Comparison of ENCODE assay signal across 24 cellular contexts in genomic region chr7:154986200-154986599, GRCh38.
"Had no signal": no experiment of that assay in that cellular context is flagged by ENCODE, and none has a peak within 500 bp of the region (broad histone marks: within the 10 kb centered on the region; RNA-seq: fewer than 3 reads in every experiment).

No MANE protein-coding gene starts in this region.

- H3K36me3 ChIP-seq: colonic mucosa, gastrocnemius medialis, ovary had no signal

- H3K27me3 ChIP-seq: colonic mucosa, gastrocnemius medialis, ovary, transverse colon, vagina had no signal

- H3K27ac ChIP-seq: colonic mucosa, epithelial cell of prostate, gastrocnemius medialis, ovary, skin epidermis, thoracic aorta, transverse colon, vagina had no signal

- DNase-seq: colonic mucosa; effector CD8-positive, alpha-beta T cell; endodermal cell; foreskin fibroblast; gastrocnemius medialis; head of caudate nucleus; natural killer cell; occipital lobe; ovary; posterior cingulate gyrus; stimulated activated CD4-positive, alpha-beta T cell treated with anti-CD3 and anti-CD28 coated beads, Interleukin-15, amount 100 ng/mL, for 24 hours; stimulated activated CD4-positive, alpha-beta T cell treated with anti-CD3 and anti-CD28 coated beads, Interleukin-2, amount 100 ng/mL, for 48 hours; stimulated activated naive B cell treated with anti-CD40 and anti-IgM and Interleukin-4, amounts not matched to agents 10 μg/mL and 1 μg/mL and 100 μg/mL, for 72 hours; transverse colon had no signal

- H3K4me3 Mint-ChIP-seq: dendritic cell treated with granulocyte-macrophage colony-stimulating factor and Interleukin-4, amounts not matched to agents 40 ng/mL and 50 ng/mL, for 4 days; endodermal cell; memory B cell; natural killer cell; stimulated activated naive B cell treated with anti-CD40 and anti-IgM and Interleukin-4, amounts not matched to agents 10 μg/mL and 1 μg/mL and 100 μg/mL, for 72 hours; stimulated activated naive CD8-positive, alpha-beta T cell treated with anti-CD3 and anti-CD28 coated beads, Interleukin-15, Interleukin-2, amounts not matched to agents 100 ng/mL and 50 ng/mL, for 24 hours had no signal

- H3K4me3 ChIP-seq: colonic mucosa, gastrocnemius medialis, lung, ovary, skin epidermis, thoracic aorta, transverse colon, vagina had no signal

- H3K36me3 Mint-ChIP-seq: natural killer cell had no signal

- ATAC-seq: esophagus mucosa; gastrocnemius medialis; natural killer cell; stimulated activated naive B cell treated with anti-CD40 and anti-IgM and Interleukin-4, amounts not matched to agents 10 μg/mL and 1 μg/mL and 100 μg/mL, for 72 hours had no signal

- H3K4me1 ChIP-seq: colonic mucosa, transverse colon, vagina had no signal

- H3K27me3 Mint-ChIP-seq: dendritic cell treated with granulocyte-macrophage colony-stimulating factor and Interleukin-4, amounts not matched to agents 40 ng/mL and 50 ng/mL, for 4 days; memory B cell; stimulated activated naive B cell treated with anti-CD40 and anti-IgM and Interleukin-4, amounts not matched to agents 10 μg/mL and 1 μg/mL and 100 μg/mL, for 72 hours; stimulated activated naive CD8-positive, alpha-beta T cell treated with anti-CD3 and anti-CD28 coated beads, Interleukin-15, Interleukin-2, amounts not matched to agents 100 ng/mL and 50 ng/mL, for 24 hours had no signal

- H3K4me1 Mint-ChIP-seq: endodermal cell, natural killer cell had no signal

- H3K27ac Mint-ChIP-seq: dendritic cell treated with granulocyte-macrophage colony-stimulating factor and Interleukin-4, amounts not matched to agents 40 ng/mL and 50 ng/mL, for 4 days; endodermal cell; memory B cell; natural killer cell; stimulated activated naive B cell treated with anti-CD40 and anti-IgM and Interleukin-4, amounts not matched to agents 10 μg/mL and 1 μg/mL and 100 μg/mL, for 72 hours; stimulated activated naive CD8-positive, alpha-beta T cell treated with anti-CD3 and anti-CD28 coated beads, Interleukin-15, Interleukin-2, amounts not matched to agents 100 ng/mL and 50 ng/mL, for 24 hours had no signal

- H3K9me3 Mint-ChIP-seq: dendritic cell treated with granulocyte-macrophage colony-stimulating factor and Interleukin-4, amounts not matched to agents 40 ng/mL and 50 ng/mL, for 4 days; endodermal cell; memory B cell; natural killer cell; stimulated activated naive B cell treated with anti-CD40 and anti-IgM and Interleukin-4, amounts not matched to agents 10 μg/mL and 1 μg/mL and 100 μg/mL, for 72 hours; stimulated activated naive CD8-positive, alpha-beta T cell treated with anti-CD3 and anti-CD28 coated beads, Interleukin-15, Interleukin-2, amounts not matched to agents 100 ng/mL and 50 ng/mL, for 24 hours had no signal

- FAIRE-seq: keratinocyte had no signal

- H3K9me3 ChIP-seq: colonic mucosa, gastrocnemius medialis, ovary, thoracic aorta, transverse colon, vagina had no signal
